15 cellular contexts compared by ENCODE assay signal in the genomic region with DNA sequence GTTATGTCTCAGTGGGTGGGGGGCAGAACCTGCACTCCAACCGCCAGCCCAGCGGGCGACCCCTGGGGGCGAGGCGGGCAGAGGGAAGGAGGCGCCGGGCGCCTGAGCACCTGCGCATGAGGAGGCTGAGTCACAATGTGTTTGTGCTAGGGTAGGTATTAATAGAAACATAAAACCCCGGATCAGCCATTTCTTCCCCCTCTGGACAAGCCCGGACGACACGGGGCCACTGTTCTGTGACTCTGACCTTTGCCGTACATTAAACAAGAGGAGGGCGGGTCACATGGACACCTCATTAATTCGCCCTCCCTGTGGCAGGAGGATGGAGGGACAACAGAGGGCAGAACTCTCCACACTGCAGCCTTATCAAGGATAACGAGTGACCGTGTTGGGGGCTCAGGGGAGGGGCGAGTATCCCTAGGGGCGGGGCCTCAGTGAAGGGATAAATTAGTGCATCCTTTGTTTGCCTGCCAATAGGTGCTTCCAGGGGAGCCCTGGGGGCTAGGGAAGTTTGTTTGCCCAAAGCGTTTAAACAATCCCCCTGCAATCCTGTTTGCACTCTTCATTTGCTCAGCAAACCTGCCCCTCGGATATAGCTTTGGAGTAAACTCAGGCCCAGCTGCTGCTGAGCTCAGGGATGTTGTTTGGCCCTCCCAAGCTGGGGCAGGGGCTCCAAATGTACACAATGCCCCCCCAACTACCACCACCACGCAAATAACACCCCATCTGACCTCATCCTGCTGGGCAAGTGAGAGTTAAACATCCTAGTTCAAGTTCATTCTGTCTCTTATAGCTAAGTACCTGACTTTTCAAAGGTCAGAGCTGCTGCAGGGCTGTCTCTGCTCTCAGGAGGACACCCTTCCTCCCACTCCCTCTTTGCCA.
DNase-seq lines count a peak whose midpoint lies in the region; ATAC-seq and TF ChIP-seq lines count a peak whose summit lies in the region.
"Had no signal": no experiment of that assay in that cellular context is flagged by ENCODE, and none has a peak within 500 bp of the region (broad histone marks: within the 10 kb centered on the region; RNA-seq: fewer than 3 reads in every experiment).

No MANE protein-coding gene starts in this region.

- H3K4me1 Mint-ChIP-seq in H9, result peaks cover 7 to 16% of the 10 kb centered on the region in 2 experiments
- peaks cover 7% of the 10 kb centered on the region for H3K4me1 Mint-ChIP-seq in WTC11
- H3K4me1 Mint-ChIP-seq: activated CD4-positive, alpha-beta memory T cell treated with anti-CD3 and anti-CD28 coated beads, Interleukin-2, amount 10 ng/mL, durations not matched to agents 7 days and 5 days had no signal

- no CpG with 5 or more reads among the region's 23 CpGs for WGBS in H9 (ENCODE audit: extremely low coverage, insufficient read length, low lambda C conversion rate)
- no CpG with 5 or more reads among the region's 23 CpGs for WGBS in neuronal stem cell (ENCODE audit: extremely low coverage in 2 of 2, insufficient read length in 2 of 2, insufficient replicate concordance in 1 of 2), 2 donors

- H4K8ac ChIP-seq in H9 (replicated peaks; ENCODE audit: insufficient read length, low read depth, low read length) (no peak overlapping the region), neuronal stem cell (ENCODE audit: low read depth, low read length) (no peak overlapping the region)

- H3K79me2 ChIP-seq in H9 (ENCODE audit: insufficient read depth, low read length), result no peaks in the 10 kb centered on the region

- H3K9ac ChIP-seq in H9 (ENCODE audit: extremely low read depth, insufficient read length, low read length) (no peak overlapping the region), neuronal stem cell (ENCODE audit: low read depth, low read length, poor library complexity) (no peak overlapping the region)

- no peaks in the 10 kb centered on the region for H3K27me3 ChIP-seq in H9 (ENCODE audit: insufficient read depth, low read length)
- peaks cover 0 to 47% (median 2%) of the 10 kb centered on the region in 3 experiments for H3K27me3 ChIP-seq in neuronal stem cell (ENCODE audit: control insufficient read depth in 3 of 3, insufficient read depth in 3 of 3, low read depth in 1 of 3, low read length in 3 of 3)
- H3K27me3 ChIP-seq: body of pancreas had no signal

- H3K79me1 ChIP-seq in H9 (ENCODE audit: insufficient read depth, low read depth, low read length, poor library complexity, severe bottlenecking), result no peaks in the 10 kb centered on the region
- H3K79me1 ChIP-seq in neuronal stem cell (ENCODE audit: low read depth, low read length), result no peaks in the 10 kb centered on the region

- H4K5ac ChIP-seq in H9 (ENCODE audit: insufficient read length, low read depth, low read length), result no peak overlapping the region

- H3K27ac ChIP-seq in H9 (ENCODE audit: insufficient read length, low read depth, low read length) (no peak overlapping the region), neuronal stem cell (replicated peaks; ENCODE audit: low read length) (no peak overlapping the region)
- H3K27ac ChIP-seq: body of pancreas had no signal

- no peak overlapping the region for H3T11ph ChIP-seq in H9 (ENCODE audit: low read length)

- H3K27me3 Mint-ChIP-seq in H9 (ENCODE audit: low read depth) (peaks cover 86% of the 10 kb centered on the region), WTC11 (ENCODE audit: low read depth) (peaks cover 2% of the 10 kb centered on the region; the same call in 1 of the 2 replicates)
- H3K27me3 Mint-ChIP-seq: activated CD4-positive, alpha-beta memory T cell treated with anti-CD3 and anti-CD28 coated beads, Interleukin-2, amount 10 ng/mL, durations not matched to agents 7 days and 5 days; CD4-positive, CD25-positive, alpha-beta regulatory T cell had no signal

- no peak overlapping the region for H2AK5ac ChIP-seq in H9 (ENCODE audit: insufficient read length, low read length)
- peak overlapping the region; percentile 56 for H2AK5ac ChIP-seq in neuronal stem cell (ENCODE audit: low read depth, low read length)

- no peak overlapping the region for H3K56ac ChIP-seq in H9 (ENCODE audit: insufficient read length, low read depth, low read length)

- no peaks in the 10 kb centered on the region for H3K36me3 Mint-ChIP-seq in H9 (ENCODE audit: insufficient read depth in 1 of 3, low read depth in 3 of 3)
- no peaks in the 10 kb centered on the region for H3K36me3 Mint-ChIP-seq in WTC11
- H3K36me3 Mint-ChIP-seq: CD4-positive, CD25-positive, alpha-beta regulatory T cell had no signal

- no peak overlapping the region; the same call in 1 of the 2 replicates for H3K14ac ChIP-seq in H9 (ENCODE audit: insufficient read depth, low read length)
- H3K14ac ChIP-seq in neuronal stem cell (ENCODE audit: low read length), result no peak overlapping the region

- ATAC-seq in WTC11 (peak; percentile 90), GM21515 (IDR thresholded peaks at IDR 0.05; ENCODE audit: unreplicated experiment) (no peak)
- ATAC-seq: body of pancreas, HCT116, Panc1 had no signal

- TF ChIP-seq CTCF in H9 (conservative IDR thresholded peaks at IDR 0.05) (no peak), WTC11 (IDR thresholded peaks at IDR 0.05) (no peak)

- peaks cover 3% of the 10 kb centered on the region for H3K23me2 ChIP-seq in H9 (ENCODE audit: insufficient read length, low read depth, low read length, poor library complexity, severe bottlenecking)

- H3K23ac ChIP-seq in H9 (ENCODE audit: insufficient read length, low read depth, low read length) (no peak overlapping the region), neuronal stem cell (ENCODE audit: low read depth, low read length, poor library complexity) (no peak overlapping the region)

- H2BK5ac ChIP-seq in H9 (ENCODE audit: insufficient read length, low read length) (no peak overlapping the region), neuronal stem cell (ENCODE audit: low read length) (no peak overlapping the region)

- H2BK12ac ChIP-seq in H9 (ENCODE audit: insufficient read length, low read depth, low read length) (no peak overlapping the region), neuronal stem cell (ENCODE audit: low read length) (no peak overlapping the region)

- H3K4me2 ChIP-seq in H9 (ENCODE audit: insufficient read depth, insufficient read length, low read length) (no peak overlapping the region), neuronal stem cell (ENCODE audit: insufficient read depth, low read length, poor library complexity, severe bottlenecking) (peak overlapping the region; percentile 29)

- H4K91ac ChIP-seq in H9 (ENCODE audit: insufficient read length, low read depth, low read length) (no peak overlapping the region), neuronal stem cell (ENCODE audit: low read depth, low read length, poor library complexity) (no peak overlapping the region)

- POLR2A ChIA-PET in WTC11 (lab: Charles Lee), result no interaction called here

- H2BK20ac ChIP-seq in H9 (ENCODE audit: low read depth, low read length, poor library complexity, severe bottlenecking), result no peak overlapping the region

- H4K20me1 ChIP-seq in H9 (ENCODE audit: control insufficient read depth, insufficient read depth, insufficient read length), result no peaks in the 10 kb centered on the region

- no peaks in the 10 kb centered on the region for H3K36me3 ChIP-seq in neuronal stem cell (replicated peaks in 1 of 2; ENCODE audit: control insufficient read depth in 2 of 2, insufficient read depth in 2 of 2, low read length in 2 of 2)

- H3K9me3 Mint-ChIP-seq in H9 (no peaks in the 10 kb centered on the region), WTC11 (no peaks in the 10 kb centered on the region)
- H3K9me3 Mint-ChIP-seq: activated CD4-positive, alpha-beta memory T cell treated with anti-CD3 and anti-CD28 coated beads, Interleukin-2, amount 10 ng/mL, durations not matched to agents 7 days and 5 days; CD4-positive, CD25-positive, alpha-beta regulatory T cell had no signal

- H3K4me1 ChIP-seq in H9 (ENCODE audit: insufficient read depth, low read length) (no peaks in the 10 kb centered on the region), neuronal stem cell (ENCODE audit: control insufficient read depth in 2 of 2, insufficient read depth in 1 of 2, low read depth in 1 of 2, low read length in 2 of 2) (peaks cover 6 to 8% of the 10 kb centered on the region in 2 donors)

- H3K18ac ChIP-seq in H9 (ENCODE audit: insufficient read length, low read depth, low read length) (no peak overlapping the region), neuronal stem cell (ENCODE audit: low read length) (no peak overlapping the region)

- H2BK15ac ChIP-seq in H9 (ENCODE audit: low read depth, low read length) (no peak overlapping the region), neuronal stem cell (ENCODE audit: low read length) (no peak overlapping the region)

- CTCF ChIA-PET in WTC11 (lab: Charles Lee), result interaction anchor here (0.5 to 3.5 kb wide), 5 partner anchors 12 to 515 kb away, joined by 3 to 26 read pairs (median 3); no protein-coding TSS in a partner anchor

- H2BK120ac ChIP-seq in H9 (ENCODE audit: low read depth, low read length, poor library complexity, severe bottlenecking) (no peak overlapping the region), neuronal stem cell (ENCODE audit: low read depth, low read length) (no peak overlapping the region)

- no peak overlapping the region for H3K4ac ChIP-seq in H9 (ENCODE audit: low read depth, low read length)
- no peak overlapping the region for H3K4ac ChIP-seq in neuronal stem cell (ENCODE audit: low read length)

- H3K4me3 ChIP-seq in neuronal stem cell (ENCODE audit: low read length in 2 of 2), result no peak overlapping the region
- H3K4me3 ChIP-seq: body of pancreas had no signal

- DNase-seq in H9, result peak; percentile 65
- DNase-seq in NCI-H146 treated with DMSO at 0.1 percent for 48 hours (lab: John Stamatoyannopoulos, UW; ENCODE audit: unreplicated experiment), result peak; percentile 49
- peak; percentile 50 for DNase-seq in WTC11 (ENCODE audit: low spot score)
- DNase-seq in neuronal stem cell (ENCODE audit: low spot score), result peak; percentile 15
- no peak for DNase-seq in activated effector memory CD4-positive, alpha-beta T cell treated with anti-CD3 and anti-CD28 coated beads, Interleukin-2, amount 50 U/mL, for 16 hours
- no peak for DNase-seq in stimulated activated CD4-positive, alpha-beta T cell treated with anti-CD3 and anti-CD28 coated beads, Interleukin-12 subunit alpha, Interleukin-12 subunit beta, amount 100 ng/mL, for 4 hours
- DNase-seq: activated CD4-positive, alpha-beta memory T cell treated with anti-CD3 and anti-CD28 coated beads, Interleukin-2, amount 10 ng/mL, durations not matched to agents 7 days and 5 days; activated gamma-delta T cell; body of pancreas; CD4-positive, CD25-positive, alpha-beta regulatory T cell; NCI-H187; substantia nigra had no signal

- H3K4me3 Mint-ChIP-seq in H9 (no peak overlapping the region), WTC11 (no peak overlapping the region)
- H3K4me3 Mint-ChIP-seq: activated CD4-positive, alpha-beta memory T cell treated with anti-CD3 and anti-CD28 coated beads, Interleukin-2, amount 10 ng/mL, durations not matched to agents 7 days and 5 days; CD4-positive, CD25-positive, alpha-beta regulatory T cell had no signal

- H3K9me3 ChIP-seq in H9 (ENCODE audit: control insufficient read depth, low read depth, low read length) (no peaks in the 10 kb centered on the region), neuronal stem cell (replicated peaks in 1 of 2; ENCODE audit: control insufficient read depth in 2 of 2, insufficient read depth in 1 of 2, low read depth in 1 of 2, low read length in 2 of 2) (no peaks in the 10 kb centered on the region)
- H3K9me3 ChIP-seq: body of pancreas had no signal

- no peak overlapping the region for H3K27ac Mint-ChIP-seq in H9
- no peak overlapping the region for H3K27ac Mint-ChIP-seq in WTC11
- H3K27ac Mint-ChIP-seq: activated CD4-positive, alpha-beta memory T cell treated with anti-CD3 and anti-CD28 coated beads, Interleukin-2, amount 10 ng/mL, durations not matched to agents 7 days and 5 days; CD4-positive, CD25-positive, alpha-beta regulatory T cell had no signal

- H2AFZ ChIP-seq in H9 (ENCODE audit: low read length), result no peak overlapping the region
- H2AFZ ChIP-seq in neuronal stem cell (ENCODE audit: low read length), result peak overlapping the region; percentile 61

Comparison
In these comparisons a context has a peak if more than half of its experiments do, and no peak if none do; other contexts are left out.
1. DNase-seq: peak in H9 (single experiment), NCI-H146 treated with DMSO at 0.1 percent for 48 hours (single experiment), WTC11 (single experiment) and neuronal stem cell (single experiment); none in activated effector memory CD4-positive, alpha-beta T cell treated with anti-CD3 and anti-CD28 coated beads, Interleukin-2, amount 50 U/mL, for 16 hours (single experiment) and stimulated activated CD4-positive, alpha-beta T cell treated with anti-CD3 and anti-CD28 coated beads, Interleukin-12 subunit alpha, Interleukin-12 subunit beta, amount 100 ng/mL, for 4 hours (single experiment).